ENCODE assay signal across 2 cellular contexts in genomic region chr15:59371458-59372351, GRCh38.
TF ChIP-seq lines count a peak whose summit lies in the region.

No MANE protein-coding gene starts in this region.

TF ChIP-seq in HCT116, 20 proteins besides CTCF, POLR2A, EP300 and RAD21:
- TF ChIP-seq EGR1 (IDR thresholded peaks at IDR 0.05; ENCODE audit: low read depth): no peak
- peak; percentile 42 for TF ChIP-seq TCF7L2 (IDR thresholded peaks at IDR 0.05; ENCODE audit: borderline replicate concordance, extremely low read depth, insufficient read depth, insufficient read length)
- no peak for TF ChIP-seq REST (IDR thresholded peaks at IDR 0.05; ENCODE audit: low read depth)

TF ChIP-seq in HepG2, 621 proteins besides CTCF, POLR2A, EP300 and RAD21:
- TF ChIP-seq PATZ1 (CRISPR knock-in tag; IDR thresholded peaks at IDR 0.05) (peak; percentile 27; the same call in 1 of the 2 replicates), CBX1 (IDR thresholded peaks at IDR 0.05; ENCODE audit: low read depth) (peak; percentile 11), SALL1 (CRISPR knock-in tag; IDR thresholded peaks at IDR 0.05) (0 out of 2 replicates have a peak, but pooled peaks have one; percentile 7), ZFP82 (CRISPR knock-in tag; IDR thresholded peaks at IDR 0.05; ENCODE audit: borderline replicate concordance) (0 out of 2 replicates have a peak, but pooled peaks have one; percentile 50), RFX1 (IDR thresholded peaks at IDR 0.05) (0 out of 2 replicates have a peak, but pooled peaks have one; percentile 18), ERF (CRISPR knock-in tag; IDR thresholded peaks at IDR 0.05) (no peak), SIN3A (IDR thresholded peaks at IDR 0.05; ENCODE audit: borderline replicate concordance, low read depth, low read length) (peak; percentile 39; the same call in 1 of the 2 replicates)
- TF ChIP-seq, protein P1, sequence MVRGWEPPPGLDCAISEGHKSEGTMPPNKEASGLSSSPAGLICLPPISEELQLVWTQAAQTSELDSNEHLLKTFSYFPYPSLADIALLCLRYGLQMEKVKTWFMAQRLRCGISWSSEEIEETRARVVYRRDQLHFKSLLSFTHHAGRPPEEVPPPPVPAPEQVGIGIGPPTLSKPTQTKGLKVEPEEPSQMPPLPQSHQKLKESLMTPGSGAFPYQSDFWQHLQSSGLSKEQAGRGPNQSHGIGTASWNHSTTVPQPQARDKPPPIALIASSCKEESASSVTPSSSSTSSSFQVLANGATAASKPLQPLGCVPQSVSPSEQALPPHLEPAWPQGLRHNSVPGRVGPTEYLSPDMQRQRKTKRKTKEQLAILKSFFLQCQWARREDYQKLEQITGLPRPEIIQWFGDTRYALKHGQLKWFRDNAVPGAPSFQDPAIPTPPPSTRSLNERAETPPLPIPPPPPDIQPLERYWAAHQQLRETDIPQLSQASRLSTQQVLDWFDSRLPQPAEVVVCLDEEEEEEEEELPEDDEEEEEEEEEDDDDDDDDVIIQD (CRISPR knock-in tag; IDR thresholded peaks at IDR 0.05; ENCODE audit: low read depth): no peak
- TF ChIP-seq, protein P2, sequence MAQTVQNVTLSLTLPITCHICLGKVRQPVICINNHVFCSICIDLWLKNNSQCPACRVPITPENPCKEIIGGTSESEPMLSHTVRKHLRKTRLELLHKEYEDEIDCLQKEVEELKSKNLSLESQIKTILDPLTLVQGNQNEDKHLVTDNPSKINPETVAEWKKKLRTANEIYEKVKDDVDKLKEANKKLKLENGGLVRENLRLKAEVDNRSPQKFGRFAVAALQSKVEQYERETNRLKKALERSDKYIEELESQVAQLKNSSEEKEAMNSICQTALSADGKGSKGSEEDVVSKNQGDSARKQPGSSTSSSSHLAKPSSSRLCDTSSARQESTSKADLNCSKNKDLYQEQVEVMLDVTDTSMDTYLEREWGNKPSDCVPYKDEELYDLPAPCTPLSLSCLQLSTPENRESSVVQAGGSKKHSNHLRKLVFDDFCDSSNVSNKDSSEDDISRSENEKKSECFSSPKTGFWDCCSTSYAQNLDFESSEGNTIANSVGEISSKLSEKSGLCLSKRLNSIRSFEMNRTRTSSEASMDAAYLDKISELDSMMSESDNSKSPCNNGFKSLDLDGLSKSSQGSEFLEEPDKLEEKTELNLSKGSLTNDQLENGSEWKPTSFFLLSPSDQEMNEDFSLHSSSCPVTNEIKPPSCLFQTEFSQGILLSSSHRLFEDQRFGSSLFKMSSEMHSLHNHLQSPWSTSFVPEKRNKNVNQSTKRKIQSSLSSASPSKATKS (CRISPR knock-in tag; IDR thresholded peaks at IDR 0.05): 0 out of 2 replicates have a peak, but pooled peaks have one; percentile 40
- TF ChIP-seq, protein P3, sequence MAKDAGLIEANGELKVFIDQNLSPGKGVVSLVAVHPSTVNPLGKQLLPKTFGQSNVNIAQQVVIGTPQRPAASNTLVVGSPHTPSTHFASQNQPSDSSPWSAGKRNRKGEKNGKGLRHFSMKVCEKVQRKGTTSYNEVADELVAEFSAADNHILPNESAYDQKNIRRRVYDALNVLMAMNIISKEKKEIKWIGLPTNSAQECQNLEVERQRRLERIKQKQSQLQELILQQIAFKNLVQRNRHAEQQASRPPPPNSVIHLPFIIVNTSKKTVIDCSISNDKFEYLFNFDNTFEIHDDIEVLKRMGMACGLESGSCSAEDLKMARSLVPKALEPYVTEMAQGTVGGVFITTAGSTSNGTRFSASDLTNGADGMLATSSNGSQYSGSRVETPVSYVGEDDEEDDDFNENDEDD (CRISPR knock-in tag; IDR thresholded peaks at IDR 0.05; ENCODE audit: borderline replicate concordance): peak; percentile 33; the same call in 1 of the 2 replicates
